Comparison of ENCODE assay signal across 8 cellular contexts in the genomic region with DNA sequence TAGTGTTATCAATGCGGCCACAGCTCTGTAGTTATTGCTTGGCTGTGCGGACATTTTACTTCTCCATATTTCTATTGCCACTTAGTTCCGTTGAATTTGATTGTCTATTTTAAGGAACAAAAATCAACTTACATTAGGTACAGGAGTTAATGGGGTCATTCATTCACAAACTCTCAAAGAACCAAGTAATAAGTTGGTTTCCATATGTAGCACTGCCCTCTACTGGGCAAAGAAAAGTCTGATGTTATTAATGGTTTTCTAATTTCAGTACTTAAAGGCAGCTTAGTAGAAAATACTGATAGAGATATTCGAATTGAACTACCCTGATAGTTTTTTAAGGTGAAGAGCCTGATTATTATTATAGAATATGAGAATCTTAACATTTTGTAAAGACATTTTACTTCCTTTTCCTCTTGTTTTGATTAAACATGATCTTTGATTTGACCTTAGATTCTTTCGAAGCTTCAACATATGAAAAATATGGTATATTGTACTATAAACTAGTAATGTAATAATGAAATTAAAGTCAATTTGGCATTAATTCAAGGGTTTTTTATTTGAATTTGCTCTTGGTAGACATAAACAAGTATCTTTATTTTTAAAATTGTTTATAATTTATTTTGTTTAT.
DNase-seq lines count a peak whose midpoint lies in the region; ATAC-seq and TF ChIP-seq lines count a peak whose summit lies in the region.

No MANE protein-coding gene starts in this region.

- no peaks in the 10 kb centered on the region for H3K4me1 Mint-ChIP-seq in neural crest cell
- no peaks in the 10 kb centered on the region for H3K4me1 Mint-ChIP-seq in activated naive CD8-positive, alpha-beta T cell treated with anti-CD3 and anti-CD28 coated beads for 36 hours
- no peaks in the 10 kb centered on the region for H3K4me1 Mint-ChIP-seq in effector memory CD8-positive, alpha-beta T cell (ENCODE audit: low read depth in 2 of 2)

- CTCF ChIA-PET in GM10248 (lab: Yijun Ruan, JAX): interaction anchor here (1.2 to 4.9 kb wide), 7 partner anchors 10 to 1569 kb away, joined by 3 to 15 read pairs (median 3); no protein-coding TSS in a partner anchor

- POLR2A ChIA-PET in GM10248 (lab: Yijun Ruan, JAX): no interaction called here

- no peak overlapping the region for H3K4me3 Mint-ChIP-seq in neural crest cell
- no peak overlapping the region for H3K4me3 Mint-ChIP-seq in activated naive CD8-positive, alpha-beta T cell treated with anti-CD3 and anti-CD28 coated beads for 36 hours
- no peak overlapping the region for H3K4me3 Mint-ChIP-seq in effector memory CD8-positive, alpha-beta T cell

- peak; percentile 11 for DNase-seq in GM10248 (ENCODE audit: extremely low spot score)
- DNase-seq in NCI-H748 treated with DMSO at 0.1 percent for 48 hours (lab: John Stamatoyannopoulos, UW): peak; percentile 77
- peak; percentile 43 for DNase-seq in cerebellum (ENCODE audit: low spot score)
- peak; percentile 20 for DNase-seq in neural crest cell (ENCODE audit: low read depth, low spot score)
- no peak for DNase-seq in posterior vena cava (ENCODE audit: low spot score)
- no peak for DNase-seq in activated naive CD8-positive, alpha-beta T cell treated with anti-CD3 and anti-CD28 coated beads for 36 hours
- no peak for DNase-seq in effector memory CD8-positive, alpha-beta T cell

- no peaks in the 10 kb centered on the region for H3K27me3 Mint-ChIP-seq in neural crest cell (ENCODE audit: low read depth)
- H3K27me3 Mint-ChIP-seq in activated naive CD8-positive, alpha-beta T cell treated with anti-CD3 and anti-CD28 coated beads for 36 hours: no peaks in the 10 kb centered on the region
- no peaks in the 10 kb centered on the region for H3K27me3 Mint-ChIP-seq in effector memory CD8-positive, alpha-beta T cell

- no peak overlapping the region for H3K27ac Mint-ChIP-seq in neural crest cell (ENCODE audit: unreplicated experiment)
- H3K27ac Mint-ChIP-seq in activated naive CD8-positive, alpha-beta T cell treated with anti-CD3 and anti-CD28 coated beads for 36 hours: no peak overlapping the region
- no peak overlapping the region for H3K27ac Mint-ChIP-seq in effector memory CD8-positive, alpha-beta T cell

- ATAC-seq in HG02885 (IDR thresholded peaks at IDR 0.05; ENCODE audit: poor library complexity, unreplicated experiment): peak; percentile 64
- no peak for ATAC-seq in effector memory CD8-positive, alpha-beta T cell (replicated peaks)

- peaks cover 9% of the 10 kb centered on the region for H3K36me3 Mint-ChIP-seq in neural crest cell (ENCODE audit: low read depth)
- H3K36me3 Mint-ChIP-seq in activated naive CD8-positive, alpha-beta T cell treated with anti-CD3 and anti-CD28 coated beads for 36 hours: no peaks in the 10 kb centered on the region
- H3K36me3 Mint-ChIP-seq in effector memory CD8-positive, alpha-beta T cell (ENCODE audit: insufficient read depth): no peaks in the 10 kb centered on the region

- intact Hi-C loops in posterior vena cava (cut with DNase I): no loop called here

- peak; percentile 46 for TF ChIP-seq CTCF in GM10248 (IDR thresholded peaks at IDR 0.05; ENCODE audit: control extremely low read depth, extremely low read depth, low read depth, missing control alignments)
- peak; percentile 90 for TF ChIP-seq CTCF in neural crest cell (conservative IDR thresholded peaks at IDR 0.05)

- peaks cover 3% of the 10 kb centered on the region for H3K9me3 Mint-ChIP-seq in neural crest cell
- peaks cover 2% of the 10 kb centered on the region for H3K9me3 Mint-ChIP-seq in activated naive CD8-positive, alpha-beta T cell treated with anti-CD3 and anti-CD28 coated beads for 36 hours
- peaks cover under 1 to 3% of the 10 kb centered on the region in 2 donors for H3K9me3 Mint-ChIP-seq in effector memory CD8-positive, alpha-beta T cell

Comparison
In these comparisons a context has a peak if more than half of its experiments do, and no peak if none do; other contexts are left out.
1. DNase-seq: peak in GM10248 (single experiment), NCI-H748 treated with DMSO at 0.1 percent for 48 hours (single experiment), cerebellum (single experiment) and neural crest cell (single experiment); none in posterior vena cava (single experiment), activated naive CD8-positive, alpha-beta T cell treated with anti-CD3 and anti-CD28 coated beads for 36 hours (single experiment) and effector memory CD8-positive, alpha-beta T cell (0 of 3).